Comparison of ENCODE assay signal across 19 cellular contexts in the genomic region with DNA sequence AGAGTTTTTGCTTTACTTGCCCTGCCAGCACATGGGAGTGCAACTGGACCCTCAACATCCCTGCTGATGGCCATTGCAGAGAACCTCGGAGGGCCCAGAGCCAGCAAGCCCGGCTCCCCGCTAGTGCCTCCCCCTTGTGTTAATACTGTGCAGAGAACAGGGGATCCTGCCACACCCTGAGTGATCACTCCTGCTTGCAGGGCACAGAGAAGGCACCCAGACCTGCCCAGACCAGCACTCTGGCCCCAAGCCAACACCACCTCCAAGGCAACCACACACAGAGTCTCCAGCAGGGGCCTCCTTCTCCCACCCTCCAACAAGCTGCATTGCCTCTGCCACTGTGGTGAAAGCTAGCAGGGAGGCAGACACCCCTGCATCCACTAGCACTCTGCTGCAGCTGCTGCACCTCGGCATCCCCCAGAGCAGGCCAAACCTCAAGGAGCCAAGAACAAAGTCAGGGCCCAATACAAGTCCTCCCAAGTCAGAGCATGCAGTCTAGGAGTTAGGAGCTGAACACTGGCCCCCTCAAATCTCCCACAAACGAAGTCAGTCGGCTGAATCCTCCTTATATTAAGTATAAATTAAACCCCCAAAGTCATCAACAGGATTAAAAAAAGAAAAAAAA.
DNase-seq lines count a peak whose midpoint lies in the region; ATAC-seq, FAIRE-seq and TF ChIP-seq lines count a peak whose summit lies in the region.
"Had no signal": no experiment of that assay in that cellular context is flagged by ENCODE, and none has a peak within 500 bp of the region (broad histone marks: within the 10 kb centered on the region; RNA-seq: fewer than 3 reads in every experiment).

No MANE protein-coding gene starts in this region.

- TF ChIP-seq EP300 in HepG2 (IDR thresholded peaks at IDR 0.05; ENCODE audit: low read depth in 2 of 2, low read length in 2 of 2) (no peak), HepG2 (CRISPR knock-in tag; IDR thresholded peaks at IDR 0.05; ENCODE audit: borderline replicate concordance) (no peak)

- H3K9ac ChIP-seq in OCI-LY3 (ENCODE audit: low read length) (no peak overlapping the region), HepG2 (ENCODE audit: insufficient read depth, low read depth, low read length) (no peak overlapping the region)

- H3K27me3 ChIP-seq in OCI-LY3 (ENCODE audit: low read depth, low read length) (no peaks in the 10 kb centered on the region), HepG2 (ENCODE audit: control insufficient read depth in 1 of 2, insufficient read depth in 2 of 2, low read length in 2 of 2) (no peaks in the 10 kb centered on the region; a peak in 1 of 5 replicates)
- H3K27me3 ChIP-seq: Peyer's patch had no signal

- H3K9me3 Mint-ChIP-seq in stimulated activated memory B cell treated with anti-CD40 and anti-IgM and Interleukin-4, amounts not matched to agents 10 μg/mL and 1 μg/mL and 100 μg/mL, for 72 hours: no peaks in the 10 kb centered on the region
- H3K9me3 Mint-ChIP-seq in effector memory CD8-positive, alpha-beta T cell: peaks cover 3 to 15% of the 10 kb centered on the region in 2 donors

- ATAC-seq in Right ventricle myocardium inferior (no peak), HepG2 (peak; percentile 40; the same call in 2 of the 3 replicates)
- ATAC-seq in stimulated activated memory B cell treated with anti-CD40 and anti-IgM and Interleukin-4, amounts not matched to agents 10 μg/mL and 1 μg/mL and 100 μg/mL, for 72 hours: peak; percentile 65
- ATAC-seq in effector memory CD8-positive, alpha-beta T cell (replicated peaks): no peak

- H3K27ac Mint-ChIP-seq in stimulated activated memory B cell treated with anti-CD40 and anti-IgM and Interleukin-4, amounts not matched to agents 10 μg/mL and 1 μg/mL and 100 μg/mL, for 72 hours: no peak overlapping the region
- H3K27ac Mint-ChIP-seq in effector memory CD8-positive, alpha-beta T cell: no peak overlapping the region

- CTCF ChIA-PET in HepG2 (lab: Yijun Ruan, JAX; ENCODE audit: low intra/inter-chr PET ratio, low total read pairs): no interaction called here

- POLR2A ChIA-PET in HepG2 (lab: Yijun Ruan, JAX): no interaction called here

- H3K9me3 ChIP-seq in OCI-LY3 (ENCODE audit: insufficient read depth, low read length) (no peaks in the 10 kb centered on the region), HepG2 (ENCODE audit: low read length) (no peaks in the 10 kb centered on the region)
- H3K9me3 ChIP-seq: Peyer's patch had no signal

- H3K27me3 Mint-ChIP-seq in stimulated activated memory B cell treated with anti-CD40 and anti-IgM and Interleukin-4, amounts not matched to agents 10 μg/mL and 1 μg/mL and 100 μg/mL, for 72 hours: no peaks in the 10 kb centered on the region
- H3K27me3 Mint-ChIP-seq in effector memory CD8-positive, alpha-beta T cell: no peaks in the 10 kb centered on the region

- WGBS in HepG2 (ENCODE audit: low lambda C conversion rate): 0% methylated on average over 6 of the region's 6 CpGs

- H2AFZ ChIP-seq in OCI-LY3 (ENCODE audit: low read depth, low read length) (peak overlapping the region; percentile 89; the same call in 1 of the 2 replicates), HepG2 (ENCODE audit: low read length) (no peak overlapping the region)

- no peak for FAIRE-seq in HepG2 (lab: Jason Lieb, UNC)
- FAIRE-seq: A204.1, G401.6, GM12891 had no signal

- no peak overlapping the region for H3K27ac ChIP-seq in OCI-LY3 (ENCODE audit: low read length)
- no peak overlapping the region for H3K27ac ChIP-seq in HepG2 (ENCODE audit: extremely low read length, insufficient read depth, low read length)
- H3K27ac ChIP-seq: Peyer's patch had no signal

- no peak for TF ChIP-seq POLR2A in HepG2 (IDR thresholded peaks at IDR 0.05; ENCODE audit: insufficient read depth in 1 of 2, low read depth in 2 of 2, low read length in 2 of 2)

- intact Hi-C loops in Right ventricle myocardium inferior (cut with DNase I) (no loop called here), cardiac septum (cut with DNase I) (no loop called here), HepG2 (cut with micrococcal nuclease; ENCODE audit: unreplicated experiment) (no loop called here)

- DNase-seq in Right ventricle myocardium inferior (ENCODE audit: missing footprints) (peak; percentile 32), cardiac septum (ENCODE audit: low spot score) (no peak), HepG2 (ENCODE audit: low spot score) (no peak), COR-L47 (lab: John Stamatoyannopoulos, UW) (no peak), NCI-H1092 (lab: John Stamatoyannopoulos, UW) (no peak)
- no peak for DNase-seq in effector memory CD8-positive, alpha-beta T cell
- DNase-seq: DMS79, MV-4-11, NCI-H1436, NCI-H2029 treated with DMSO at 0.1 percent for 48 hours, NCI-H2227 treated with DMSO at 0.1 percent for 48 hours, NCI-H526, Peyer's patch, SHP77 treated with DMSO at 0.1 percent for 48 hours had no signal

- no peak overlapping the region for H3K4me3 ChIP-seq in OCI-LY3 (ENCODE audit: low read length)
- H3K4me3 ChIP-seq in HepG2 (replicated peaks in 1 of 3; ENCODE audit: insufficient read depth in 1 of 3, low read depth in 2 of 3, low read length in 3 of 3): no peak overlapping the region
- H3K4me3 ChIP-seq: Peyer's patch had no signal

- TF ChIP-seq RAD21 in HepG2 (CRISPR knock-in tag; IDR thresholded peaks at IDR 0.05): no peak

- H3K36me3 ChIP-seq in OCI-LY3 (replicated peaks; ENCODE audit: low read depth, low read length) (no peaks in the 10 kb centered on the region), HepG2 (replicated peaks in 1 of 2; ENCODE audit: control insufficient read depth in 1 of 2, insufficient read depth in 2 of 2, low read length in 2 of 2) (no peaks in the 10 kb centered on the region)
- H3K36me3 ChIP-seq: Peyer's patch had no signal

- BruUV-seq in HepG2 (replicated peaks; lab: Mats Ljungman, UMichigan): no TSS peak

- H3K4me2 ChIP-seq in OCI-LY3 (ENCODE audit: low read length) (no peak overlapping the region), HepG2 (ENCODE audit: low read depth, low read length) (no peak overlapping the region)

- no peak overlapping the region for H3K4me3 Mint-ChIP-seq in stimulated activated memory B cell treated with anti-CD40 and anti-IgM and Interleukin-4, amounts not matched to agents 10 μg/mL and 1 μg/mL and 100 μg/mL, for 72 hours
- H3K4me3 Mint-ChIP-seq in effector memory CD8-positive, alpha-beta T cell: no peak overlapping the region

- H3K79me2 ChIP-seq in OCI-LY3 (ENCODE audit: low read length) (no peaks in the 10 kb centered on the region), HepG2 (ENCODE audit: insufficient read depth, low read length) (no peaks in the 10 kb centered on the region)

- H3K4me1 ChIP-seq in OCI-LY3 (ENCODE audit: low read length): no peaks in the 10 kb centered on the region
- no peaks in the 10 kb centered on the region for H3K4me1 ChIP-seq in HepG2 (ENCODE audit: insufficient read depth, low read length)
- H3K4me1 ChIP-seq: Peyer's patch had no signal

- TF ChIP-seq CTCF in OCI-LY3 (IDR thresholded peaks at IDR 0.05; ENCODE audit: low read depth, low read length) (no peak), HepG2 (CRISPR knock-in tag; IDR thresholded peaks at IDR 0.05) (no peak)

- H4K20me1 ChIP-seq in OCI-LY3 (ENCODE audit: insufficient read depth, low read length) (no peaks in the 10 kb centered on the region), HepG2 (ENCODE audit: insufficient read depth, low read length) (no peaks in the 10 kb centered on the region)

- H3K36me3 Mint-ChIP-seq in stimulated activated memory B cell treated with anti-CD40 and anti-IgM and Interleukin-4, amounts not matched to agents 10 μg/mL and 1 μg/mL and 100 μg/mL, for 72 hours: no peaks in the 10 kb centered on the region
- no peaks in the 10 kb centered on the region for H3K36me3 Mint-ChIP-seq in effector memory CD8-positive, alpha-beta T cell (ENCODE audit: insufficient read depth)

- in situ Hi-C loops in HepG2 (cut with HindIII; ENCODE audit: extremely low pct_ligation_motif_present, low pct_unique_long_range_greater_than_20kb): no loop called here

- H3K4me1 Mint-ChIP-seq in stimulated activated memory B cell treated with anti-CD40 and anti-IgM and Interleukin-4, amounts not matched to agents 10 μg/mL and 1 μg/mL and 100 μg/mL, for 72 hours: no peaks in the 10 kb centered on the region
- no peaks in the 10 kb centered on the region for H3K4me1 Mint-ChIP-seq in effector memory CD8-positive, alpha-beta T cell (ENCODE audit: low read depth in 2 of 2)

TF ChIP-seq in HepG2, 621 proteins besides CTCF, POLR2A, EP300 and RAD21:
- no peak for TF ChIP-seq SNRNP70 (IDR thresholded peaks at IDR 0.05; ENCODE audit: low read depth, low read length)
- TF ChIP-seq, protein P1, sequence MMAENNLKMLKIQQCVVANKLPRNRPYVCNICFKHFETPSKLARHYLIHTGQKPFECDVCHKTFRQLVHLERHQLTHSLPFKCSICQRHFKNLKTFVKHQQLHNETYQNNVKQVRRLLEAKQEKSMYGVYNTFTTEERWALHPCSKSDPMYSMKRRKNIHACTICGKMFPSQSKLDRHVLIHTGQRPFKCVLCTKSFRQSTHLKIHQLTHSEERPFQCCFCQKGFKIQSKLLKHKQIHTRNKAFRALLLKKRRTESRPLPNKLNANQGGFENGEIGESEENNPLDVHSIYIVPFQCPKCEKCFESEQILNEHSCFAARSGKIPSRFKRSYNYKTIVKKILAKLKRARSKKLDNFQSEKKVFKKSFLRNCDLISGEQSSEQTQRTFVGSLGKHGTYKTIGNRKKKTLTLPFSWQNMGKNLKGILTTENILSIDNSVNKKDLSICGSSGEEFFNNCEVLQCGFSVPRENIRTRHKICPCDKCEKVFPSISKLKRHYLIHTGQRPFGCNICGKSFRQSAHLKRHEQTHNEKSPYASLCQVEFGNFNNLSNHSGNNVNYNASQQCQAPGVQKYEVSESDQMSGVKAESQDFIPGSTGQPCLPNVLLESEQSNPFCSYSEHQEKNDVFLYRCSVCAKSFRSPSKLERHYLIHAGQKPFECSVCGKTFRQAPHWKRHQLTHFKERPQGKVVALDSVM (CRISPR knock-in tag; IDR thresholded peaks at IDR 0.05): no peak
- no peak for TF ChIP-seq XBP1 (CRISPR knock-in tag; IDR thresholded peaks at IDR 0.05)
- TF ChIP-seq ZNF768 (CRISPR knock-in tag; IDR thresholded peaks at IDR 0.05): peak; percentile 69; the same call in 1 of the 2 replicates
- no peak for TF ChIP-seq ZSCAN25 (CRISPR knock-in tag; IDR thresholded peaks at IDR 0.05)

Comparison
In these comparisons a context has a peak if more than half of its experiments do, and no peak if none do; other contexts are left out.
1. ATAC-seq: peak in HepG2 (single experiment) and stimulated activated memory B cell treated with anti-CD40 and anti-IgM and Interleukin-4, amounts not matched to agents 10 μg/mL and 1 μg/mL and 100 μg/mL, for 72 hours (single experiment); none in Right ventricle myocardium inferior (single experiment) and effector memory CD8-positive, alpha-beta T cell (single experiment).